8 cellular contexts compared by ENCODE assay signal in the genomic region with DNA sequence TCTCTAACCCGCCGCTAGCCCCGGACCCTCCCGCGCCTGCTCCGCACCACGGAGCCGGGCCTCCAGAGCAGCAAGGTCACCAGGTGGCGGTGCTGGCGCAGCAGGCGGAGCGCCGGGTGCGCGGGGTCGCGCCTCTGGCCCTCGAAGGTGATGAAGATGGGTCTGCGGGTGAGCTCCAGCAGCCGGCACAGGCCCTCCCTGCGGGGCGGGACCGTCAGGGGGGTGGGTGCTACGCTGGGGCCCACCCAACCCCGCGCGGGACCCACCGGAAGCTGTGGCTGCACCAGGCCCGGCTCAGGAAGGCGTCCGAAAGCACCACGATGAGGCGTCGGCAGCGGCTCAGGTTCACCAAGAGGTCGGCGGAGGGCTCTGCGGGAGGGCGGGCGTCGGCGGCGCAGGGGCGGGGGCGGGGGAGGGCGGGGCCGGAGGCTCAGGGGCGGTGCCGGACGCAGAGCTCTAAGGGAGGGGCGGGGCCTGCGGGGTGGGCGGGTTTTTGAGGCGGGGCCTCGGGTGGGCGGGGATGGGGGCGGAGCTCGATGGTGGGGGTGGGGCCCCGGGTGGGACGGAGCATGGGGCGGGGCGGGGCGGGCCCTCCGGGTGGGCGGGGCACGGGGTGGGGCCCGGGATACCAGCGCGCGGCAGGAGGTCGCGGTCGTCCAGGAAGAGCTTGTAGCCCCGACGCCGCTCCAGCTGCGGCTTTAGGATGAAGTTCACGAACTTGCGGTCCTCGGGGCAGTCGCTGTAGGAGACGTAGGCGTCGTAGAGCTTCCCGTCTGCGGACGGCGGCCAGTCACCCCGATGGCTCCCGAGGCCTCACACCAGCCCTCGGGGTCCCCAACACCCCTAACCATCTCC. TPM values are rescaled to one million over a fixed set of nuclear protein-coding genes. Genes with fewer than 3 reads are reported as not detected.
DNase-seq lines count a peak whose midpoint lies in the region; ATAC-seq and TF ChIP-seq lines count a peak whose summit lies in the region.

No MANE protein-coding gene starts in this region.

- intact Hi-C loops in ascending aorta (cut with DNase I), result loop anchor here (2.0 kb wide), 1 partner anchor 44 kb away; the partner anchor contains the start of gene PTDSS2

- H3K4me3 ChIP-seq in BE2C (ENCODE audit: low read depth, low read length), result peak overlapping the region; percentile 34
- H3K4me3 ChIP-seq in HUES6 (ENCODE audit: low read depth, low read length), result peak overlapping the region; percentile 59
- H3K4me3 ChIP-seq in ascending aorta, result peak overlapping the region; percentile 55 to 56
- H3K4me3 ChIP-seq in skin epidermis, result peak overlapping the region; percentile 31 to 51 (median 43)

- H3K4me1 ChIP-seq in BE2C (no peaks in the 10 kb centered on the region), HUES6 (ENCODE audit: control insufficient read depth, insufficient read depth, low read length) (peaks cover 13% of the 10 kb centered on the region), ascending aorta (peaks cover 6 to 8% of the 10 kb centered on the region in 2 donors)

- H3K27ac Mint-ChIP-seq in progenitor cell of endocrine pancreas, result no peak overlapping the region

- no peak overlapping the region for H3K4me3 Mint-ChIP-seq in progenitor cell of endocrine pancreas (ENCODE audit: low read depth)

- DNase-seq in BE2C (peak; percentile 72), T-helper 1 cell (peak; percentile 89 to 94 (median 93)), ascending aorta (ENCODE audit: low spot score in 2 of 2) (peak; percentile 33 to 88), hypothalamus (lab: John Stamatoyannopoulos, UW) (peak in 38 of 51 donors; percentile 6 to 80 (median 50)), progenitor cell of endocrine pancreas (ENCODE audit: low spot score, unreplicated experiment) (no peak)

- H3K9me3 ChIP-seq in BE2C, result no peaks in the 10 kb centered on the region
- no peaks in the 10 kb centered on the region for H3K9me3 ChIP-seq in HUES6 (ENCODE audit: control insufficient read depth, insufficient read depth, low read depth, low read length)
- no peaks in the 10 kb centered on the region for H3K9me3 ChIP-seq in ascending aorta

- H3K36me3 Mint-ChIP-seq in progenitor cell of endocrine pancreas (ENCODE audit: insufficient read depth), result peaks cover 4% of the 10 kb centered on the region

- H3K9ac ChIP-seq in HUES6 (ENCODE audit: low read length), result peak overlapping the region; percentile 19

- no peaks in the 10 kb centered on the region for H3K27me3 Mint-ChIP-seq in progenitor cell of endocrine pancreas

- no peaks in the 10 kb centered on the region for H3K9me3 Mint-ChIP-seq in progenitor cell of endocrine pancreas (ENCODE audit: low read depth)

- ATAC-seq in GM19455 (IDR thresholded peaks at IDR 0.05; ENCODE audit: unreplicated experiment), result peak; percentile 67

- H3K4me1 Mint-ChIP-seq in progenitor cell of endocrine pancreas (ENCODE audit: low read depth), result peaks cover 3% of the 10 kb centered on the region

- TF ChIP-seq CTCF in BE2C (IDR thresholded peaks at IDR 0.05; ENCODE audit: low read depth, low read length), result no peak
- no peak for TF ChIP-seq CTCF in ascending aorta (IDR thresholded peaks at IDR 0.05)
- no peak for TF ChIP-seq CTCF in progenitor cell of endocrine pancreas (IDR thresholded peaks at IDR 0.05; ENCODE audit: unreplicated experiment)

- H3K36me3 ChIP-seq in BE2C (no peaks in the 10 kb centered on the region), HUES6 (ENCODE audit: control insufficient read depth, insufficient read depth, low read length) (peaks cover 12% of the 10 kb centered on the region), ascending aorta (no peaks in the 10 kb centered on the region)

- H3K27me3 ChIP-seq in BE2C, result no peaks in the 10 kb centered on the region
- peaks cover 10% of the 10 kb centered on the region; the same call in 1 of the 2 replicates for H3K27me3 ChIP-seq in HUES6 (ENCODE audit: control insufficient read depth, insufficient read depth, low read length)
- no peaks in the 10 kb centered on the region for H3K27me3 ChIP-seq in ascending aorta

- peak overlapping the region; percentile 53; the same call in 1 of the 2 replicates for H3K27ac ChIP-seq in HUES6 (ENCODE audit: low read depth, low read length)
- no peak overlapping the region for H3K27ac ChIP-seq in ascending aorta
- H3K27ac ChIP-seq in skin epidermis, result peak overlapping the region in 17 of 21 experiments; percentile 34 to 83 (median 70)

RNA-seq across cellular contexts. Expression of gene SIGIRR, which starts 7.8 kb away (rescaled TPM):
- 7.9 TPM for polyA plus RNA-seq in BE2C (2012; ENCODE audit: insufficient read depth, insufficient read length, low read depth)
- total RNA-seq in ascending aorta, result 121 TPM
- 111 and 117 TPM in 2 replicates for total RNA-seq in progenitor cell of endocrine pancreas

RNA-seq across cellular contexts. Expression of gene PKP3, which starts 13.0 kb away (rescaled TPM):
- polyA plus RNA-seq in BE2C (2012; ENCODE audit: insufficient read depth, insufficient read length, low read depth), result not detected
- total RNA-seq in ascending aorta, result not detected
- 55.9 and 56.9 TPM in 2 replicates for total RNA-seq in progenitor cell of endocrine pancreas

RNA-seq across cellular contexts. Expression of gene ANO9, which starts 34.8 kb away (rescaled TPM):
- polyA plus RNA-seq in BE2C (2012; ENCODE audit: insufficient read depth, insufficient read length, low read depth), result not detected
- 4.0 TPM for total RNA-seq in ascending aorta
- 31.0 and 34.6 TPM in 2 replicates for total RNA-seq in progenitor cell of endocrine pancreas

RNA-seq across cellular contexts. Expression of gene B4GALNT4, which starts 37.7 kb away (rescaled TPM):
- polyA plus RNA-seq in BE2C (2012; ENCODE audit: insufficient read depth, insufficient read length, low read depth), result 29.4 TPM
- total RNA-seq in ascending aorta (not detected), progenitor cell of endocrine pancreas (277 and 294 TPM in 2 replicates)

RNA-seq across cellular contexts. Expression of gene PTDSS2, which starts 43.1 kb away (rescaled TPM):
- polyA plus RNA-seq in BE2C (2012; ENCODE audit: insufficient read depth, insufficient read length, low read depth), result 22.9 TPM
- 185 TPM for total RNA-seq in ascending aorta
- 48.2 and 50.4 TPM in 2 replicates for total RNA-seq in progenitor cell of endocrine pancreas

Comparison
In these comparisons a context has a peak if more than half of its experiments do, and no peak if none do; other contexts are left out.
1. H3K27ac ChIP-seq: peak in HUES6 (single experiment) and skin epidermis (17 of 21); none in ascending aorta (0 of 2).
2. RNA of gene PKP3, which starts 13.0 kb away (total RNA-seq): 55.9 to 56.9 TPM in progenitor cell of endocrine pancreas; not detected in ascending aorta (single experiment); every median in the first group is over 10 times any median in the second.
3. Peak in every context shown above with its lines, with median percentiles within 50 percentile points of each other: H3K4me3 ChIP-seq.